Comparison of ENCODE assay signal across 10 cellular contexts in genomic region chr2:65256088-65256487, GRCh38. TPM values are rescaled to one million over a fixed set of nuclear protein-coding genes. Genes with fewer than 3 reads are reported as not detected.
DNase-seq lines count a peak whose midpoint lies in the region; TF ChIP-seq lines count a peak whose summit lies in the region.
"Had no signal": no experiment of that assay in that cellular context is flagged by ENCODE, and none has a peak within 500 bp of the region (broad histone marks: within the 10 kb centered on the region; RNA-seq: fewer than 3 reads in every experiment).

No MANE protein-coding gene starts in this region.

- TF ChIP-seq CTCF in DOHH2 (IDR thresholded peaks at IDR 0.05; ENCODE audit: low read depth, low read length, poor library complexity, severe bottlenecking) (peak; percentile 46), HFFc6 (IDR thresholded peaks at IDR 0.05) (peak; percentile 51; the same call in 1 of the 2 replicates), neural progenitor cell (IDR thresholded peaks at IDR 0.05) (peak; percentile 23)

- H3K4me3 ChIP-seq in DOHH2 (ENCODE audit: low read length): no peak overlapping the region
- no peak overlapping the region for H3K4me3 ChIP-seq in SK-N-MC
- H3K4me3 ChIP-seq in neural progenitor cell: no peak overlapping the region
- H3K4me3 ChIP-seq: skin epidermis had no signal

- H4K20me1 ChIP-seq in DOHH2 (ENCODE audit: control insufficient read depth, insufficient read depth, low read depth, low read length) (no peaks in the 10 kb centered on the region), neural progenitor cell (ENCODE audit: low read depth) (peaks cover 25% of the 10 kb centered on the region)

- peaks cover 30% of the 10 kb centered on the region for H3K4me1 Mint-ChIP-seq in HFFc6 (ENCODE audit: low read depth)
- no peaks in the 10 kb centered on the region for H3K4me1 Mint-ChIP-seq in neural progenitor cell

- H3K36me3 ChIP-seq in DOHH2 (ENCODE audit: control insufficient read depth, low read length): peaks cover 82% of the 10 kb centered on the region
- H3K36me3 ChIP-seq in SK-N-MC (ENCODE audit: insufficient read depth, low read length): peaks cover 48% of the 10 kb centered on the region
- H3K36me3 ChIP-seq in neural progenitor cell: peaks cover 25% of the 10 kb centered on the region

- H3K79me2 ChIP-seq in DOHH2 (ENCODE audit: control insufficient read depth, low read length) (peaks cover 47% of the 10 kb centered on the region), neural progenitor cell (ENCODE audit: low read depth) (no peaks in the 10 kb centered on the region)

- no peaks in the 10 kb centered on the region for H3K4me1 ChIP-seq in DOHH2 (ENCODE audit: control insufficient read depth, low read length)
- no peaks in the 10 kb centered on the region for H3K4me1 ChIP-seq in neural progenitor cell

- H3K36me3 Mint-ChIP-seq in HFFc6 (ENCODE audit: low read depth) (peaks cover 20% of the 10 kb centered on the region), neural progenitor cell (peaks cover 14% of the 10 kb centered on the region)

- H3K9me3 ChIP-seq in DOHH2 (ENCODE audit: control insufficient read depth, insufficient read depth, low read length) (no peaks in the 10 kb centered on the region), SK-N-MC (ENCODE audit: low read depth, low read length) (no peaks in the 10 kb centered on the region), neural progenitor cell (ENCODE audit: low read depth) (no peaks in the 10 kb centered on the region)

- H3F3A ChIP-seq in DOHH2 (ENCODE audit: control insufficient read depth, insufficient read depth) (peaks cover 20% of the 10 kb centered on the region), neural progenitor cell (ENCODE audit: low read depth) (no peaks in the 10 kb centered on the region)

- H3K27me3 ChIP-seq in DOHH2 (ENCODE audit: control insufficient read depth, low read length) (no peaks in the 10 kb centered on the region), neural progenitor cell (no peaks in the 10 kb centered on the region)

- no peaks in the 10 kb centered on the region for H3K9me3 Mint-ChIP-seq in HFFc6
- H3K9me3 Mint-ChIP-seq in neural progenitor cell: no peaks in the 10 kb centered on the region
- H3K9me3 Mint-ChIP-seq: activated naive CD4-positive, alpha-beta T cell treated with anti-CD3 and anti-CD28 coated beads, Interleukin-2, amount 50 U/mL, for 24 hours had no signal

- no peak overlapping the region for H3K27ac ChIP-seq in DOHH2 (ENCODE audit: low read depth, low read length)
- peak overlapping the region; percentile 57; the same call in 1 of the 2 replicates for H3K27ac ChIP-seq in SK-N-MC
- H3K27ac ChIP-seq in neural progenitor cell: no peak overlapping the region
- H3K27ac ChIP-seq: skin epidermis had no signal

- no peak overlapping the region for H2AFZ ChIP-seq in neural progenitor cell (replicated peaks)

- H3K27ac Mint-ChIP-seq in HFFc6 (no peak overlapping the region), neural progenitor cell (no peak overlapping the region)
- H3K27ac Mint-ChIP-seq: activated naive CD4-positive, alpha-beta T cell treated with anti-CD3 and anti-CD28 coated beads, Interleukin-2, amount 50 U/mL, for 24 hours had no signal

- no peak for DNase-seq in HFFc6
- no peak for DNase-seq in SK-N-MC (ENCODE audit: low read depth, low spot score)
- DNase-seq in neural progenitor cell (ENCODE audit: low spot score): no peak
- DNase-seq in NCI-H774 (lab: John Stamatoyannopoulos, UW): no peak
- DNase-seq in NCI-H2196 treated with DMSO at 0.1 percent for 48 hours (lab: John Stamatoyannopoulos, UW; ENCODE audit: unreplicated experiment): no peak
- DNase-seq in activated CD4-positive, alpha-beta T cell treated with anti-CD3 and anti-CD28 coated beads for 4 hours: no peak
- DNase-seq: activated CD8-positive, alpha-beta memory T cell treated with anti-CD3 and anti-CD28 coated beads for 24 hours had no signal

- H3K9ac ChIP-seq in SK-N-MC (ENCODE audit: insufficient read length) (no peak overlapping the region), neural progenitor cell (no peak overlapping the region)

- H3K4me3 Mint-ChIP-seq in HFFc6 (no peak overlapping the region), neural progenitor cell (no peak overlapping the region)
- H3K4me3 Mint-ChIP-seq: activated naive CD4-positive, alpha-beta T cell treated with anti-CD3 and anti-CD28 coated beads, Interleukin-2, amount 50 U/mL, for 24 hours had no signal

- H3K4me2 ChIP-seq in DOHH2 (ENCODE audit: low read length): no peak overlapping the region
- H3K4me2 ChIP-seq in neural progenitor cell: no peak overlapping the region

- H3K9me2 ChIP-seq in DOHH2 (replicated peaks; ENCODE audit: control insufficient read depth, low read length): no peaks in the 10 kb centered on the region

- H3K27me3 Mint-ChIP-seq in HFFc6 (ENCODE audit: insufficient read depth) (no peaks in the 10 kb centered on the region), neural progenitor cell (ENCODE audit: insufficient read depth, low read depth) (peaks cover 2% of the 10 kb centered on the region)
- H3K27me3 Mint-ChIP-seq: activated naive CD4-positive, alpha-beta T cell treated with anti-CD3 and anti-CD28 coated beads, Interleukin-2, amount 50 U/mL, for 24 hours had no signal

RNA-seq across cellular contexts. Expression of gene ACTR2, which starts 28.5 kb away (rescaled TPM):
- 100 to 1,000 TPM; 412 to 450 (median 427) TPM for total RNA-seq in HFFc6 (2021; fragmentation: NEBNext Ultra II Directional; extraction: Animal tissue kit (Norgen Biotek cat#: 25700))
- 84.6 and 124 TPM in 2 replicates for total RNA-seq in neural progenitor cell (ENCODE audit: low replicate concordance)
